ENCODE assay signal across 8 cellular contexts in genomic region chr2:160269803-160270570, GRCh38.
A peak's percentile ranks its signal among the peaks of the same experiment; 100 is the strongest.
DNase-seq lines count a peak whose midpoint lies in the region; ATAC-seq and TF ChIP-seq lines count a peak whose summit lies in the region.

No MANE protein-coding gene starts in this region.

- in situ Hi-C loops in HAP-1 (cut with MboI; ENCODE audit: low sequenced_read_pairs), result no loop called here

- peak overlapping the region; percentile 69 for H3K4me3 ChIP-seq in coronary artery
- H3K4me3 ChIP-seq in HAP-1, result no peak overlapping the region

- H3K27ac ChIP-seq in coronary artery (peak overlapping the region; percentile 74 to 97), layer of hippocampus (ENCODE audit: low read depth, low read length) (peak overlapping the region; percentile 91)

- DNase-seq in NCI-H2171 (lab: John Stamatoyannopoulos, UW), result peak; percentile 76
- DNase-seq in activated CD4-positive, alpha-beta T cell treated with anti-CD3 and anti-CD28 coated beads for 4 hours, result peak; percentile 67 to 71
- peak; percentile 97 for DNase-seq in coronary artery (ENCODE audit: low spot score)
- peak; percentile 28 to 51 for DNase-seq in stimulated activated CD4-positive, alpha-beta T cell treated with anti-CD3 and anti-CD28 coated beads, Interleukin-15, amount 100 ng/mL, for 48 hours (ENCODE audit: low read depth in 2 of 2)
- no peak for DNase-seq in HAP-1 (ENCODE audit: low spot score in 2 of 2)

- ATAC-seq in GM18498 (IDR thresholded peaks at IDR 0.05; ENCODE audit: unreplicated experiment), result peak; percentile 98
- peak; percentile 89 for ATAC-seq in HG02852 (IDR thresholded peaks at IDR 0.05; ENCODE audit: unreplicated experiment)

- H3K27me3 ChIP-seq in layer of hippocampus (ENCODE audit: control insufficient read depth, insufficient read depth, low read length), result no peaks in the 10 kb centered on the region
- H3K27me3 ChIP-seq in HAP-1 (ENCODE audit: low read depth), result no peaks in the 10 kb centered on the region

- TF ChIP-seq CTCF in coronary artery (IDR thresholded peaks at IDR 0.05), result peak; percentile 45

- no peaks in the 10 kb centered on the region for H3K4me1 ChIP-seq in HAP-1

- peaks cover 4% of the 10 kb centered on the region for H3K36me3 ChIP-seq in HAP-1 (replicated peaks)

- no peaks in the 10 kb centered on the region for H3K9me3 ChIP-seq in HAP-1

Comparison
In these comparisons a context has a peak if more than half of its experiments do, and no peak if none do; other contexts are left out.
1. DNase-seq: peak in NCI-H2171 (single experiment), activated CD4-positive, alpha-beta T cell treated with anti-CD3 and anti-CD28 coated beads for 4 hours (2 of 2), coronary artery (single experiment) and stimulated activated CD4-positive, alpha-beta T cell treated with anti-CD3 and anti-CD28 coated beads, Interleukin-15, amount 100 ng/mL, for 48 hours (2 of 2); none in HAP-1 (0 of 2).